In genomic region chr10:124646483-124647352, GRCh38 we compare ENCODE assay signal across 8 cellular contexts.
A peak's percentile ranks its signal among the peaks of the same experiment; 100 is the strongest.
DNase-seq lines count a peak whose midpoint lies in the region; ATAC-seq and TF ChIP-seq lines count a peak whose summit lies in the region.

No MANE protein-coding gene starts in this region.

- H3K4me3 Mint-ChIP-seq in T-helper 17 cell: peak overlapping the region; percentile 81

- in situ Hi-C loops in G401 (cut with HindIII; ENCODE audit: low sequenced_read_pairs): no loop called here

- H3K36me3 ChIP-seq in MM.1S (replicated peaks; ENCODE audit: insufficient read depth, low read length): no peaks in the 10 kb centered on the region

- H3K4me1 ChIP-seq in MM.1S (ENCODE audit: low read length): peaks cover 26% of the 10 kb centered on the region

- no peak overlapping the region for H3K9ac ChIP-seq in MM.1S (ENCODE audit: low read length)

- peak; percentile 64 for DNase-seq in G401 (ENCODE audit: low spot score)
- DNase-seq in T-helper 17 cell: no peak
- DNase-seq in fibroblast of villous mesenchyme (ENCODE audit: low read depth): peak; percentile 99
- DNase-seq in pulmonary artery endothelial cell (ENCODE audit: low read depth, low spot score): peak; percentile 78
- no peak for DNase-seq in MM.1S
- no peak for DNase-seq in NAMALWA (ENCODE audit: low spot score)

- H3K27me3 ChIP-seq in MM.1S (replicated peaks; ENCODE audit: insufficient read depth, low read length): no peaks in the 10 kb centered on the region

- H3K27ac ChIP-seq in MM.1S (ENCODE audit: low read length): no peak overlapping the region

- H3K79me2 ChIP-seq in MM.1S (ENCODE audit: low read length): peaks cover 78% of the 10 kb centered on the region

- H3K9me2 ChIP-seq in MM.1S (replicated peaks; ENCODE audit: insufficient read depth, low read length): no peaks in the 10 kb centered on the region

- no peaks in the 10 kb centered on the region for H3K9me3 ChIP-seq in T-helper 17 cell (ENCODE audit: control insufficient read depth, low read length, poor library complexity, severe bottlenecking)
- no peaks in the 10 kb centered on the region for H3K9me3 ChIP-seq in MM.1S (replicated peaks; ENCODE audit: insufficient read depth, low read length)

- H3K36me3 Mint-ChIP-seq in T-helper 17 cell (ENCODE audit: low read depth): no peaks in the 10 kb centered on the region

- H4K20me1 ChIP-seq in MM.1S (ENCODE audit: insufficient read depth, low read length): no peaks in the 10 kb centered on the region

- ATAC-seq in T-helper 17 cell (no peak), HG02852 (IDR thresholded peaks at IDR 0.05; ENCODE audit: unreplicated experiment) (no peak), GM21360 (IDR thresholded peaks at IDR 0.05; ENCODE audit: unreplicated experiment) (no peak)

- no peak overlapping the region for H2AFZ ChIP-seq in MM.1S (ENCODE audit: low read length)

- TF ChIP-seq CTCF in fibroblast of villous mesenchyme (IDR thresholded peaks at IDR 0.05; ENCODE audit: insufficient read depth, low read depth, low read length): no peak
- no peak for TF ChIP-seq CTCF in MM.1S (IDR thresholded peaks at IDR 0.05; ENCODE audit: low read length)

- H3K27me3 Mint-ChIP-seq in T-helper 17 cell: no peaks in the 10 kb centered on the region

- no peak overlapping the region for H3K4me3 ChIP-seq in fibroblast of villous mesenchyme (ENCODE audit: low read depth, low read length)
- H3K4me3 ChIP-seq in MM.1S (ENCODE audit: low read length): no peak overlapping the region

- peaks cover 16% of the 10 kb centered on the region for H3F3A ChIP-seq in MM.1S (ENCODE audit: insufficient read depth, low read length)

- H3K4me2 ChIP-seq in MM.1S (ENCODE audit: low read depth, low read length): no peak overlapping the region

- peaks cover 65% of the 10 kb centered on the region for H3K4me1 Mint-ChIP-seq in T-helper 17 cell

- peak overlapping the region; percentile 97 for H3K27ac Mint-ChIP-seq in T-helper 17 cell

Comparison
In these comparisons a context has a peak if more than half of its experiments do, and no peak if none do; other contexts are left out.
1. DNase-seq: peak in G401 (single experiment), fibroblast of villous mesenchyme (single experiment) and pulmonary artery endothelial cell (single experiment); none in T-helper 17 cell (0 of 3), MM.1S (single experiment) and NAMALWA (single experiment).